In genomic region chr22:44638966-44639739, GRCh38 we compare ENCODE assay signal across 12 cellular contexts.
DNase-seq lines count a peak whose midpoint lies in the region; ATAC-seq and TF ChIP-seq lines count a peak whose summit lies in the region.
"Had no signal": no experiment of that assay in that cellular context is flagged by ENCODE, and none has a peak within 500 bp of the region (broad histone marks: within the 10 kb centered on the region; RNA-seq: fewer than 3 reads in every experiment).

No MANE protein-coding gene starts in this region.

- H3K4me2 ChIP-seq in BLaER1 treated with 17β-estradiol and CSF1 and Interleukin-3, amounts not matched to agents 10 nM and 100 nM, result peak overlapping the region; percentile 87 to 96 (median 92)

- H4K20me1 ChIP-seq in BLaER1 treated with 17β-estradiol and CSF1 and Interleukin-3, amounts not matched to agents 10 nM and 100 nM, result no peaks in the 10 kb centered on the region; a peak in 2 of 22 replicates

- H3K36me3 ChIP-seq in BLaER1 treated with 17β-estradiol and CSF1 and Interleukin-3, amounts not matched to agents 10 nM and 100 nM, result no peaks in the 10 kb centered on the region

- H3K27ac Mint-ChIP-seq in brain, result peak overlapping the region in 3 of 5 experiments; percentile 60 to 94 (median 81)
- H3K27ac Mint-ChIP-seq: activated naive CD4-positive, alpha-beta T cell treated with anti-CD3 and anti-CD28 coated beads, Interleukin-2, amount 50 U/mL, for 72 hours; CD4-positive, alpha-beta memory T cell had no signal

- H3K9me3 ChIP-seq in BLaER1 treated with 17β-estradiol and CSF1 and Interleukin-3, amounts not matched to agents 10 nM and 100 nM (replicated peaks in 1 of 11), result no peaks in the 10 kb centered on the region

- POLR2A ChIA-PET in RWPE1 (lab: Yijun Ruan, JAX; ENCODE audit: low non-redundant PET), result no interaction called here

- no peaks in the 10 kb centered on the region for H3K27me3 ChIP-seq in BLaER1 treated with 17β-estradiol and CSF1 and Interleukin-3, amounts not matched to agents 10 nM and 100 nM

- peak; percentile 44 to 75 for ATAC-seq in left cardiac atrium
- peak; percentile 88 for ATAC-seq in sciatic nerve
- ATAC-seq in GM21825 (IDR thresholded peaks at IDR 0.05; ENCODE audit: unreplicated experiment), result no peak
- ATAC-seq: activated naive CD4-positive, alpha-beta T cell treated with anti-CD3 and anti-CD28 coated beads, Interleukin-2, amount 50 U/mL, for 72 hours had no signal

- peaks cover 0 to 3% (median 0%) of the 10 kb centered on the region in 5 experiments for H3K9me3 Mint-ChIP-seq in brain
- H3K9me3 Mint-ChIP-seq: activated naive CD4-positive, alpha-beta T cell treated with anti-CD3 and anti-CD28 coated beads, Interleukin-2, amount 50 U/mL, for 72 hours had no signal

- H3K4me3 Mint-ChIP-seq in brain, result no peak overlapping the region
- H3K4me3 Mint-ChIP-seq: CD4-positive, alpha-beta memory T cell had no signal

- H3K4me3 ChIP-seq in BLaER1 treated with 17β-estradiol and CSF1 and Interleukin-3, amounts not matched to agents 10 nM and 100 nM, result peak overlapping the region in 1 of 10 experiments; percentile 26; a peak in 1 of 20 replicates

- no peaks in the 10 kb centered on the region for H3K36me3 Mint-ChIP-seq in brain
- H3K36me3 Mint-ChIP-seq: activated naive CD4-positive, alpha-beta T cell treated with anti-CD3 and anti-CD28 coated beads, Interleukin-2, amount 50 U/mL, for 72 hours; CD4-positive, alpha-beta memory T cell had no signal

- peaks cover 51 to 74% (median 60%) of the 10 kb centered on the region in 10 experiments for H3K4me1 ChIP-seq in BLaER1 treated with 17β-estradiol and CSF1 and Interleukin-3, amounts not matched to agents 10 nM and 100 nM

- intact Hi-C loops in left cardiac atrium (cut with DNase I) (no loop called here), sciatic nerve (cut with DNase I) (no loop called here)

- H3K4me1 Mint-ChIP-seq in brain, result peaks cover 12% of the 10 kb centered on the region

- no peak for TF ChIP-seq CTCF in brain (conservative IDR thresholded peaks at IDR 0.05)
- no peak for TF ChIP-seq CTCF in GM13977 (IDR thresholded peaks at IDR 0.05; ENCODE audit: extremely low read depth, insufficient read depth, missing control alignments)
- no peak for TF ChIP-seq CTCF in RWPE1 (conservative IDR thresholded peaks at IDR 0.05; ENCODE audit: low read depth)

- peak overlapping the region in 9 of 11 experiments; percentile 9 to 83 (median 63); a peak in 14 of 22 replicates for H3K27ac ChIP-seq in BLaER1 treated with 17β-estradiol and CSF1 and Interleukin-3, amounts not matched to agents 10 nM and 100 nM
- H3K27ac ChIP-seq in RWPE1, result no peak overlapping the region

- peak; percentile 68 for DNase-seq in left cardiac atrium
- DNase-seq in sciatic nerve (ENCODE audit: low spot score), result no peak
- DNase-seq in retina, result no peak
- DNase-seq in GM13977 (ENCODE audit: low spot score), result no peak
- DNase-seq in RWPE1 (ENCODE audit: low spot score), result no peak
- DNase-seq: activated CD4-positive, alpha-beta T cell treated with anti-CD3 and anti-CD28 coated beads, Interleukin-2, amount 50 U/mL, for 1 hour; CD4-positive, alpha-beta memory T cell; MM.1S had no signal

- in situ Hi-C loops in GM13977 (cut with MboI; ENCODE audit: low pct_unique_long_range_greater_than_20kb, low sequenced_read_pairs, unreplicated experiment), result loop anchor here (25.0 kb wide), 1 partner anchor 552 kb away; no protein-coding TSS in a partner anchor

- H3K27me3 Mint-ChIP-seq in brain, result peaks cover 9% of the 10 kb centered on the region

- peak overlapping the region in 8 of 11 experiments; percentile 3 to 62 (median 44); a peak in 11 of 22 replicates for H3K9ac ChIP-seq in BLaER1 treated with 17β-estradiol and CSF1 and Interleukin-3, amounts not matched to agents 10 nM and 100 nM

- CTCF ChIA-PET in RWPE1 (lab: Yijun Ruan, JAX), result no interaction called here
